Comparison of ENCODE assay signal across 11 cellular contexts in genomic region chr15:68586274-68586961, GRCh38. TPM values are rescaled to one million over a fixed set of nuclear protein-coding genes. Genes with fewer than 3 reads are reported as not detected.
DNase-seq lines count a peak whose midpoint lies in the region; ATAC-seq, FAIRE-seq and TF ChIP-seq lines count a peak whose summit lies in the region.
"Had no signal": no experiment of that assay in that cellular context is flagged by ENCODE, and none has a peak within 500 bp of the region (broad histone marks: within the 10 kb centered on the region; RNA-seq: fewer than 3 reads in every experiment).

No MANE protein-coding gene starts in this region.

- peak overlapping the region; percentile 3 for H3K4me3 Mint-ChIP-seq in activated naive CD8-positive, alpha-beta T cell treated with anti-CD3 and anti-CD28 coated beads, Interleukin-2, amount 50 U/mL, for 24 hours
- H3K4me3 Mint-ChIP-seq: mesothelial cell of epicardium had no signal

- no peaks in the 10 kb centered on the region for H3K36me3 ChIP-seq in A673 (ENCODE audit: insufficient read depth, low read length, poor library complexity, severe bottlenecking)

- peak; percentile 74 for FAIRE-seq in H54 (lab: Jason Lieb, UNC)

- no peak overlapping the region for H3K27ac ChIP-seq in A673 (ENCODE audit: low read depth, low read length, poor library complexity, severe bottlenecking)

- peaks cover 33% of the 10 kb centered on the region for H3K4me1 Mint-ChIP-seq in activated naive CD8-positive, alpha-beta T cell treated with anti-CD3 and anti-CD28 coated beads, Interleukin-2, amount 50 U/mL, for 24 hours

- no peaks in the 10 kb centered on the region for H3K9me3 Mint-ChIP-seq in activated naive CD8-positive, alpha-beta T cell treated with anti-CD3 and anti-CD28 coated beads, Interleukin-2, amount 50 U/mL, for 24 hours
- H3K9me3 Mint-ChIP-seq: mesothelial cell of epicardium had no signal

- TF ChIP-seq CTCF in A673 (conservative IDR thresholded peaks at IDR 0.05; ENCODE audit: low read depth, low read length), result no peak

- DNase-seq in A673 (ENCODE audit: low spot score) (peak; percentile 64), H54 (ENCODE audit: insufficient read length, low spot score) (peak; percentile 66), kidney glomerular epithelial cell (lab: John Stamatoyannopoulos, UW) (peak; percentile 94), AML-193 (lab: John Stamatoyannopoulos, UW) (no peak), OCI-M1 (lab: John Stamatoyannopoulos, UW) (no peak), NCI-H187 (lab: John Stamatoyannopoulos, UW) (no peak)
- no peak for DNase-seq in activated naive CD8-positive, alpha-beta T cell treated with anti-CD3 and anti-CD28 coated beads, Interleukin-2, amount 50 U/mL, for 24 hours
- DNase-seq in stimulated activated CD8-positive, alpha-beta memory T cell treated with anti-CD3 and anti-CD28 coated beads, Interleukin-4, amount 100 ng/mL, for 48 hours, result no peak
- DNase-seq: cortex of kidney, MM.1S had no signal

- POLR2A ChIA-PET in A673 (lab: Charles Lee; ENCODE audit: low non-redundant PET), result interaction anchor here (0.9 kb wide), 1 partner anchor 210 kb away, joined by 5 read pairs; no protein-coding TSS in a partner anchor

- BruUV-seq in A673 (replicated peaks; lab: Mats Ljungman, UMichigan), result no TSS peak

- no peak for TF ChIP-seq POLR2A in H54 (IDR thresholded peaks at IDR 0.05; ENCODE audit: low read depth, low read length)

- peak overlapping the region; percentile 18 for H3K27ac Mint-ChIP-seq in activated naive CD8-positive, alpha-beta T cell treated with anti-CD3 and anti-CD28 coated beads, Interleukin-2, amount 50 U/mL, for 24 hours
- H3K27ac Mint-ChIP-seq: mesothelial cell of epicardium had no signal

- no peaks in the 10 kb centered on the region for H3K27me3 ChIP-seq in A673 (replicated peaks; ENCODE audit: insufficient read depth, low read depth, low read length, poor library complexity)

- no peak overlapping the region for H3K4me3 ChIP-seq in A673 (ENCODE audit: low read depth, low read length, poor library complexity, severe bottlenecking)

- CTCF ChIA-PET in A673 (lab: Charles Lee), result no interaction called here

- peak; percentile 45 for ATAC-seq in activated naive CD8-positive, alpha-beta T cell treated with anti-CD3 and anti-CD28 coated beads, Interleukin-2, amount 50 U/mL, for 24 hours

- intact Hi-C loops in A673 (cut with micrococcal nuclease; ENCODE audit: unreplicated experiment), result no loop called here

- H3K9me3 ChIP-seq in A673 (ENCODE audit: low read depth, low read length, poor library complexity, severe bottlenecking), result no peaks in the 10 kb centered on the region

- H3K27me3 Mint-ChIP-seq in activated naive CD8-positive, alpha-beta T cell treated with anti-CD3 and anti-CD28 coated beads, Interleukin-2, amount 50 U/mL, for 24 hours, result peaks cover 3% of the 10 kb centered on the region

- H3K4me1 ChIP-seq in A673 (ENCODE audit: insufficient read depth, low read length, poor library complexity, severe bottlenecking), result peaks cover 26% of the 10 kb centered on the region

- no peaks in the 10 kb centered on the region for H3K36me3 Mint-ChIP-seq in activated naive CD8-positive, alpha-beta T cell treated with anti-CD3 and anti-CD28 coated beads, Interleukin-2, amount 50 U/mL, for 24 hours (ENCODE audit: low read depth)
- H3K36me3 Mint-ChIP-seq: mesothelial cell of epicardium had no signal

RNA-seq across cellular contexts. Expression of gene CORO2B, which starts 7.6 kb away (rescaled TPM):
- 3.8 and 4.4 TPM in 2 replicates for total RNA-seq in A673 (2021)

Comparison
In these comparisons a context has a peak if more than half of its experiments do, and no peak if none do; other contexts are left out.
1. DNase-seq: peak in A673 (single experiment), H54 (single experiment) and kidney glomerular epithelial cell (single experiment); none in activated naive CD8-positive, alpha-beta T cell treated with anti-CD3 and anti-CD28 coated beads, Interleukin-2, amount 50 U/mL, for 24 hours (single experiment), stimulated activated CD8-positive, alpha-beta memory T cell treated with anti-CD3 and anti-CD28 coated beads, Interleukin-4, amount 100 ng/mL, for 48 hours (single experiment), AML-193 (0 of 2), OCI-M1 (single experiment) and NCI-H187 (0 of 2).